9 cellular contexts compared by ENCODE assay signal in genomic region chr21:37006521-37007291, GRCh38. TPM values are rescaled to one million over a fixed set of nuclear protein-coding genes. Genes with fewer than 3 reads are reported as not detected.
DNase-seq lines count a peak whose midpoint lies in the region; ATAC-seq lines count a peak whose summit lies in the region.
"Had no signal": no experiment of that assay in that cellular context is flagged by ENCODE, and none has a peak within 500 bp of the region (broad histone marks: within the 10 kb centered on the region; RNA-seq: fewer than 3 reads in every experiment).

A gene with protein sequence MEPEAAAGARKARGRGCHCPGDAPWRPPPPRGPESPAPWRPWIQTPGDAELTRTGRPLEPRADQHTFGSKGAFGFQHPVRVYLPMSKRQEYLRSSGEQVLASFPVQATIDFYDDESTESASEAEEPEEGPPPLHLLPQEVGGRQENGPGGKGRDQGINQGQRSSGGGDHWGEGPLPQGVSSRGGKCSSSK (plus strand): TSS chr21:37006702. CDS start chr21:37006773, 71 bp downstream.

- ATAC-seq in stimulated activated naive B cell treated with anti-CD40 and anti-IgM and Interleukin-4, amounts not matched to agents 10 μg/mL and 1 μg/mL and 100 μg/mL, for 72 hours (replicated peaks) = peak; percentile 13 to 22
- ATAC-seq in GM19463 (IDR thresholded peaks at IDR 0.05; ENCODE audit: unreplicated experiment) (no peak), HG03469 (IDR thresholded peaks at IDR 0.05; ENCODE audit: unreplicated experiment) (no peak)

- peaks cover 11% of the 10 kb centered on the region for H3K4me1 Mint-ChIP-seq in activated naive CD8-positive, alpha-beta T cell treated with anti-CD3 and anti-CD28 coated beads for 36 hours
- H3K4me1 Mint-ChIP-seq in stimulated activated naive B cell treated with anti-CD40 and anti-IgM and Interleukin-4, amounts not matched to agents 10 μg/mL and 1 μg/mL and 100 μg/mL, for 72 hours = peaks cover 17 to 28% of the 10 kb centered on the region in 2 donors

- H3K27ac Mint-ChIP-seq in activated naive CD8-positive, alpha-beta T cell treated with anti-CD3 and anti-CD28 coated beads for 36 hours = no peak within 1 kb of the TSS
- H3K27ac Mint-ChIP-seq in stimulated activated naive B cell treated with anti-CD40 and anti-IgM and Interleukin-4, amounts not matched to agents 10 μg/mL and 1 μg/mL and 100 μg/mL, for 72 hours = peak within 1 kb of the TSS; percentile 51

- H3K4me3 Mint-ChIP-seq in activated naive CD8-positive, alpha-beta T cell treated with anti-CD3 and anti-CD28 coated beads for 36 hours = peak within 1 kb of the TSS; percentile 65
- H3K4me3 Mint-ChIP-seq in stimulated activated naive B cell treated with anti-CD40 and anti-IgM and Interleukin-4, amounts not matched to agents 10 μg/mL and 1 μg/mL and 100 μg/mL, for 72 hours = peak within 1 kb of the TSS; percentile 65

- no peaks in the 10 kb centered on the region for H3K9me3 Mint-ChIP-seq in activated naive CD8-positive, alpha-beta T cell treated with anti-CD3 and anti-CD28 coated beads for 36 hours
- no peaks in the 10 kb centered on the region for H3K9me3 Mint-ChIP-seq in stimulated activated naive B cell treated with anti-CD40 and anti-IgM and Interleukin-4, amounts not matched to agents 10 μg/mL and 1 μg/mL and 100 μg/mL, for 72 hours

- peaks cover 48% of the 10 kb centered on the region for H3K27me3 Mint-ChIP-seq in activated naive CD8-positive, alpha-beta T cell treated with anti-CD3 and anti-CD28 coated beads for 36 hours
- peaks cover 34 to 40% of the 10 kb centered on the region in 2 donors for H3K27me3 Mint-ChIP-seq in stimulated activated naive B cell treated with anti-CD40 and anti-IgM and Interleukin-4, amounts not matched to agents 10 μg/mL and 1 μg/mL and 100 μg/mL, for 72 hours

- DNase-seq in DMS153 treated with DMSO at 0.1 percent for 48 hours (lab: John Stamatoyannopoulos, UW; ENCODE audit: unreplicated experiment) = peak; percentile 14
- peak; percentile 8 for DNase-seq in NCI-H1092 (lab: John Stamatoyannopoulos, UW)
- peak; percentile 28 for DNase-seq in activated naive CD8-positive, alpha-beta T cell treated with anti-CD3 and anti-CD28 coated beads for 36 hours
- peak; percentile 15 for DNase-seq in iris pigment epithelial cell (ENCODE audit: low read depth)
- DNase-seq in stimulated activated naive B cell treated with anti-CD40 and anti-IgM and Interleukin-4, amounts not matched to agents 10 μg/mL and 1 μg/mL and 100 μg/mL, for 72 hours = no peak
- DNase-seq in GOT3 (lab: John Stamatoyannopoulos, UW) = no peak

- no peaks in the 10 kb centered on the region for H3K36me3 Mint-ChIP-seq in activated naive CD8-positive, alpha-beta T cell treated with anti-CD3 and anti-CD28 coated beads for 36 hours
- H3K36me3 Mint-ChIP-seq in stimulated activated naive B cell treated with anti-CD40 and anti-IgM and Interleukin-4, amounts not matched to agents 10 μg/mL and 1 μg/mL and 100 μg/mL, for 72 hours = no peaks in the 10 kb centered on the region

RNA-seq across cellular contexts. Expression of the gene that starts here (rescaled TPM):
- under 1 TPM in 1 of 2 experiments, not detected in 1; 0.10 TPM for total RNA-seq in activated naive CD8-positive, alpha-beta T cell treated with anti-CD3 and anti-CD28 coated beads for 36 hours
- total RNA-seq: LHCN-M2 had no signal

Comparison
In these comparisons a context has a peak if more than half of its experiments do, and no peak if none do; other contexts are left out.
1. Peak in DNase-seq in activated naive CD8-positive, alpha-beta T cell treated with anti-CD3 and anti-CD28 coated beads for 36 hours; RNA of the gene not detected or under 1 TPM.
2. DNase-seq: peak in DMS153 treated with DMSO at 0.1 percent for 48 hours (single experiment), NCI-H1092 (single experiment) and iris pigment epithelial cell (single experiment); none in stimulated activated naive B cell treated with anti-CD40 and anti-IgM and Interleukin-4, amounts not matched to agents 10 μg/mL and 1 μg/mL and 100 μg/mL, for 72 hours (single experiment) and GOT3 (single experiment).
3. ATAC-seq: peak in stimulated activated naive B cell treated with anti-CD40 and anti-IgM and Interleukin-4, amounts not matched to agents 10 μg/mL and 1 μg/mL and 100 μg/mL, for 72 hours (2 of 2); none in GM19463 (single experiment) and HG03469 (single experiment).